ENCODE assay signal across 13 cellular contexts in the genomic region with DNA sequence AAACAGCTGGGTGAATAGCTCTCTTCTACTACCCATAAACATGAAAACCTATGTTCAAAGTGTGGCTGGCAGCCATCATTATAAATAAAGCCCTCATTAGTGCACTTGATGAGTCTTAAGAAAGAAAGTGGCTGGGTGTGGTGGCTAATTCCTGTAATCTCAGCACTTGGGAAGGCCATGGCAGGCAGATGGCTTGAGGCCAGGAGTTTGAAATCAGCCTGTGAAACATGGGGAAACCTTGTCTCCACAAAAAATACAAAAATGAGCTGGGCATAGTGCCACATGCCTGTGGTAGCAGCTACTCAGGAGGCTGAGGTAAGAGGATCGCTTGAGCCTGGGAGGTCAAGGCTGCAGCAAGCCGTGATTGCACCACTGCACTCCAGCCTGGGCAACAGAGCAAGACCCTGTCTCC. TPM values are rescaled to one million over a fixed set of nuclear protein-coding genes. Genes with fewer than 3 reads are reported as not detected.
DNase-seq lines count a peak whose midpoint lies in the region; ATAC-seq and TF ChIP-seq lines count a peak whose summit lies in the region.
"Had no signal": no experiment of that assay in that cellular context is flagged by ENCODE, and none has a peak within 500 bp of the region (broad histone marks: within the 10 kb centered on the region; RNA-seq: fewer than 3 reads in every experiment).

No MANE protein-coding gene starts in this region.

- no peaks in the 10 kb centered on the region for H3K36me3 ChIP-seq in right atrium auricular region
- no peaks in the 10 kb centered on the region for H3K36me3 ChIP-seq in SJCRH30
- no peaks in the 10 kb centered on the region for H3K36me3 ChIP-seq in upper lobe of right lung
- H3K36me3 ChIP-seq in left ventricle myocardium inferior = no peaks in the 10 kb centered on the region
- H3K36me3 ChIP-seq: thoracic aorta had no signal

- DNase-seq in right cardiac atrium (peak in 2 of 3 donors; percentile 26 to 56), right atrium auricular region (ENCODE audit: low spot score) (no peak), SJCRH30 (peak; percentile 35 to 43), fibroblast of pulmonary artery (ENCODE audit: low read depth) (peak; percentile 97), upper lobe of right lung (peak; percentile 75), left ventricle myocardium inferior (no peak)
- DNase-seq: activated CD4-positive, alpha-beta T cell treated with anti-CD3 and anti-CD28 coated beads, Interleukin-2, amount 10 ng/mL, durations not matched to agents 24 days and 14 days; activated gamma-delta T cell; AML-193; psoas muscle had no signal

- no peak for TF ChIP-seq CTCF in right atrium auricular region (IDR thresholded peaks at IDR 0.05)
- no peak for TF ChIP-seq CTCF in fibroblast of pulmonary artery (IDR thresholded peaks at IDR 0.05; ENCODE audit: low read length, missing control alignments)
- TF ChIP-seq CTCF in upper lobe of right lung (IDR thresholded peaks at IDR 0.05) = no peak
- TF ChIP-seq CTCF in left ventricle myocardium inferior (IDR thresholded peaks at IDR 0.05; ENCODE audit: borderline replicate concordance) = no peak

- H3K27ac ChIP-seq in right cardiac atrium (ENCODE audit: low read length) (no peak overlapping the region), right atrium auricular region (no peak overlapping the region), SJCRH30 (no peak overlapping the region), upper lobe of right lung (no peak overlapping the region), left ventricle myocardium inferior (replicated peaks) (no peak overlapping the region)
- H3K27ac ChIP-seq: psoas muscle, thoracic aorta had no signal

- H3K27me3 ChIP-seq in right cardiac atrium (ENCODE audit: control insufficient read depth, insufficient read depth) (no peaks in the 10 kb centered on the region), right atrium auricular region (no peaks in the 10 kb centered on the region), SJCRH30 (no peaks in the 10 kb centered on the region), upper lobe of right lung (no peaks in the 10 kb centered on the region), left ventricle myocardium inferior (ENCODE audit: low read depth) (no peaks in the 10 kb centered on the region)

- 80% methylated on average over 2 of the region's 2 CpGs for WGBS in right cardiac atrium

- H3K9me3 ChIP-seq in right cardiac atrium (ENCODE audit: control insufficient read depth, low read length) = no peaks in the 10 kb centered on the region
- peaks cover 0 to 9% of the 10 kb centered on the region in 2 donors for H3K9me3 ChIP-seq in right atrium auricular region
- H3K9me3 ChIP-seq in SJCRH30 (replicated peaks) = no peaks in the 10 kb centered on the region
- H3K9me3 ChIP-seq in upper lobe of right lung = no peaks in the 10 kb centered on the region
- H3K9me3 ChIP-seq in left ventricle myocardium inferior (replicated peaks) = peaks cover 13% of the 10 kb centered on the region
- H3K9me3 ChIP-seq: psoas muscle, thoracic aorta had no signal

- intact Hi-C loops in right cardiac atrium (cut with DNase I) = no loop called here
- intact Hi-C loops in upper lobe of right lung (cut with DNase I) = no loop called here
- intact Hi-C loops in left ventricle myocardium inferior (cut with micrococcal nuclease) = no loop called here

- H3K4me3 ChIP-seq in right cardiac atrium (ENCODE audit: low read length) = no peak overlapping the region
- H3K4me3 ChIP-seq in right atrium auricular region = no peak overlapping the region
- no peak overlapping the region for H3K4me3 ChIP-seq in SJCRH30
- no peak overlapping the region for H3K4me3 ChIP-seq in fibroblast of pulmonary artery (replicated peaks; ENCODE audit: low read depth, low read length)
- no peak overlapping the region for H3K4me3 ChIP-seq in upper lobe of right lung
- no peak overlapping the region for H3K4me3 ChIP-seq in left ventricle myocardium inferior
- H3K4me3 ChIP-seq: psoas muscle, thoracic aorta had no signal

- ATAC-seq in right cardiac atrium = peak in 1 of 2 donors; percentile 37
- ATAC-seq in upper lobe of right lung = peak; percentile 84
- ATAC-seq in HG02840 (IDR thresholded peaks at IDR 0.05; ENCODE audit: low FRiP score, unreplicated experiment) = no peak
- no peak for ATAC-seq in HG02571 (IDR thresholded peaks at IDR 0.05; ENCODE audit: unreplicated experiment)
- ATAC-seq: psoas muscle had no signal

- H3K4me1 ChIP-seq in right cardiac atrium (ENCODE audit: control insufficient read depth, insufficient read depth, low read length) (no peaks in the 10 kb centered on the region), right atrium auricular region (no peaks in the 10 kb centered on the region), SJCRH30 (no peaks in the 10 kb centered on the region), upper lobe of right lung (no peaks in the 10 kb centered on the region), left ventricle myocardium inferior (no peaks in the 10 kb centered on the region)
- H3K4me1 ChIP-seq: psoas muscle had no signal

RNA-seq across cellular contexts. Expression of a gene that starts 28.3 kb away (rescaled TPM):
- total RNA-seq in right cardiac atrium (10 to 100 TPM; 21.8 to 28.2 (median 25.4) TPM), right atrium auricular region (10 to 100 TPM; 13.3 to 13.9 TPM), upper lobe of right lung (43.6 TPM), left ventricle myocardium inferior (16.6 TPM)
- 5.3 TPM for polyA plus RNA-seq in right cardiac atrium
- total RNA-seq in SJCRH30 (2014; rRNA removed; shearing (Covaris generic)) = 21.4 and 23.7 TPM in 2 replicates

RNA-seq across cellular contexts. Expression of a gene that starts 45.6 kb away (rescaled TPM):
- 1 to 10 TPM; 7.5 to 10.0 (median 8.9) TPM for total RNA-seq in right cardiac atrium
- polyA plus RNA-seq in right cardiac atrium = 3.3 TPM
- total RNA-seq in right atrium auricular region = 1 to 10 TPM; 5.0 to 7.6 TPM
- 10.8 TPM in 2 replicates for total RNA-seq in SJCRH30 (2014; rRNA removed; shearing (Covaris generic))
- total RNA-seq in upper lobe of right lung = 22.3 TPM
- 6.8 TPM for total RNA-seq in left ventricle myocardium inferior

Comparison
In these comparisons a context has a peak if more than half of its experiments do, and no peak if none do; other contexts are left out.
1. DNase-seq: peak in right cardiac atrium (2 of 3), SJCRH30 (2 of 2), fibroblast of pulmonary artery (single experiment) and upper lobe of right lung (single experiment); none in right atrium auricular region (single experiment) and left ventricle myocardium inferior (single experiment).